ENCODE assay signal across 9 cellular contexts in genomic region chr10:74586088-74586585, GRCh38.
DNase-seq lines count a peak whose midpoint lies in the region; ATAC-seq and TF ChIP-seq lines count a peak whose summit lies in the region.
"Had no signal": no experiment of that assay in that cellular context is flagged by ENCODE, and none has a peak within 500 bp of the region (broad histone marks: within the 10 kb centered on the region; RNA-seq: fewer than 3 reads in every experiment).

No MANE protein-coding gene starts in this region.

- peak overlapping the region; percentile 25 for H3K4me3 ChIP-seq in GM12864 (ENCODE audit: low read depth, low read length)
- H3K4me3 ChIP-seq in fibroblast of villous mesenchyme (ENCODE audit: low read depth, low read length), result no peak overlapping the region
- H3K4me3 ChIP-seq: PC-9 had no signal

- TF ChIP-seq CTCF in GM12864 (IDR thresholded peaks at IDR 0.05; ENCODE audit: low read depth, low read length, missing control alignments) (no peak), fibroblast of villous mesenchyme (IDR thresholded peaks at IDR 0.05; ENCODE audit: insufficient read depth, low read depth, low read length) (no peak)

- peak; percentile 26 for DNase-seq in GM12864 (ENCODE audit: low read depth)
- DNase-seq in activated CD8-positive, alpha-beta memory T cell treated with anti-CD3 and anti-CD28 coated beads, Interleukin-2, amount 50 U/mL, for 1 hour (ENCODE audit: extremely low read depth), result peak; percentile 31
- peak; percentile 47 for DNase-seq in fibroblast of villous mesenchyme (ENCODE audit: low read depth)
- peak; percentile 18 to 49 for DNase-seq in stimulated activated CD4-positive, alpha-beta T cell treated with anti-CD3 and anti-CD28 coated beads, Interleukin-2, amount 100 ng/mL, for 24 hours
- DNase-seq in putamen (ENCODE audit: low spot score), result no peak
- no peak for DNase-seq in RKO (ENCODE audit: low spot score)
- DNase-seq in NCI-H2029 treated with DMSO at 0.1 percent for 48 hours (lab: John Stamatoyannopoulos, UW), result no peak

- peak; percentile 17 for ATAC-seq in HG03571 (IDR thresholded peaks at IDR 0.05; ENCODE audit: unreplicated experiment)

Comparison
In these comparisons a context has a peak if more than half of its experiments do, and no peak if none do; other contexts are left out.
1. DNase-seq: peak in GM12864 (single experiment), activated CD8-positive, alpha-beta memory T cell treated with anti-CD3 and anti-CD28 coated beads, Interleukin-2, amount 50 U/mL, for 1 hour (single experiment), fibroblast of villous mesenchyme (single experiment) and stimulated activated CD4-positive, alpha-beta T cell treated with anti-CD3 and anti-CD28 coated beads, Interleukin-2, amount 100 ng/mL, for 24 hours (2 of 2); none in putamen (single experiment), RKO (single experiment) and NCI-H2029 treated with DMSO at 0.1 percent for 48 hours (single experiment).